ENCODE assay signal across 35 cellular contexts in the genomic region with DNA sequence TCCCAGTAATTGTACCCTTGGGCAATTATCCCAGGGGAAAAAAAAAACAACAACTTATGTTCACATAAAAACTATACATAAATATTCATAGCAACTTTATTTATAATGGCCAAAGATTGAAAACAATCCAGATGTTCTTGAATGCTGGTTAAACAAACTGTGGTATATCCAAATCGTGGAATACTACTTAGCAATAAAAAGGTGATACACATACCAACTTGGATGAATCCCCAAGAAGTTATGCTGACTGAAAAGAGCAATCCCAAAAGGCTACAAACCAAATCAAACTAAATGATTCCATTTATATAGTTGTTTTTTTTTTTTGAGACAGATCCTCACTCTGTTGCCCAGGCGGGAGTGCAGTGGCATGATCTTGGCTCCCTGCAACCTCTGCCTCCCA.
A peak's percentile ranks its signal among the peaks of the same experiment; 100 is the strongest.
DNase-seq lines count a peak whose midpoint lies in the region; ATAC-seq, FAIRE-seq and TF ChIP-seq lines count a peak whose summit lies in the region.
"Had no signal": no experiment of that assay in that cellular context is flagged by ENCODE, and none has a peak within 500 bp of the region (broad histone marks: within the 10 kb centered on the region; RNA-seq: fewer than 3 reads in every experiment).

No MANE protein-coding gene starts in this region.

- no peaks in the 10 kb centered on the region for H3F3A ChIP-seq in SK-N-SH (replicated peaks; ENCODE audit: insufficient read depth)

- TF ChIP-seq CTCF in SK-N-SH (IDR thresholded peaks at IDR 0.05) (no peak), HEK293 (tag by site-specific recombination; IDR thresholded peaks at IDR 0.05) (no peak), K562 (IDR thresholded peaks at IDR 0.05 in 2 of 3, conservative IDR thresholded peaks at IDR 0.05 in 1 of 3; ENCODE audit: insufficient read depth in 2 of 3, low read depth in 1 of 3, low read length in 3 of 3) (no peak), WTC11 (IDR thresholded peaks at IDR 0.05) (no peak)

- H3K9me2 ChIP-seq in SK-N-SH: no peaks in the 10 kb centered on the region

- POLR2A ChIA-PET in SK-N-SH (lab: Yijun Ruan, JAX): no interaction called here
- POLR2A ChIA-PET in HEK293 (lab: Yijun Ruan, JAX): no interaction called here
- POLR2A ChIA-PET in K562 (lab: Yijun Ruan, JAX): no interaction called here
- POLR2A ChIA-PET in WTC11 (lab: Charles Lee): no interaction called here

- H3K27me3 ChIP-seq in SK-N-SH (ENCODE audit: insufficient read depth) (no peaks in the 10 kb centered on the region), K562 (ENCODE audit: control insufficient read depth in 2 of 2, insufficient read depth in 2 of 2, low read length in 2 of 2) (no peaks in the 10 kb centered on the region)
- H3K27me3 ChIP-seq: BLaER1; BLaER1 treated with 17β-estradiol and CSF1 and Interleukin-3, amounts not matched to agents 10 nM and 100 nM had no signal

- no peaks in the 10 kb centered on the region for H3K27me3 Mint-ChIP-seq in WTC11 (ENCODE audit: low read depth)
- H3K27me3 Mint-ChIP-seq: B cell; CD4-positive, CD25-positive, alpha-beta regulatory T cell had no signal

- H3K4me2 ChIP-seq in SK-N-SH (no peak overlapping the region), K562 (ENCODE audit: insufficient read depth, low read length) (no peak overlapping the region)
- H3K4me2 ChIP-seq: A549; BLaER1; BLaER1 treated with 17β-estradiol and CSF1 and Interleukin-3, amounts not matched to agents 10 nM and 100 nM had no signal

- TF ChIP-seq EP300 in SK-N-SH (IDR thresholded peaks at IDR 0.05; ENCODE audit: borderline replicate concordance in 1 of 2, low read depth in 1 of 2, low read length in 1 of 2): no peak
- TF ChIP-seq EP300 in K562 (IDR thresholded peaks at IDR 0.05; ENCODE audit: low read length): no peak

- H3K4me1 ChIP-seq in SK-N-SH (ENCODE audit: control insufficient read depth in 1 of 2, insufficient read depth in 2 of 2, low read depth in 1 of 2, low read length in 1 of 2) (no peaks in the 10 kb centered on the region), HEK293 (ENCODE audit: control insufficient read depth, insufficient read depth, low read length) (no peaks in the 10 kb centered on the region), K562 (replicated peaks in 1 of 2; ENCODE audit: control insufficient read depth in 2 of 2, insufficient read depth in 2 of 2, low read length in 2 of 2) (peaks cover 5 to 19% of the 10 kb centered on the region in 2 experiments; a peak in 2 of 5 replicates)
- H3K4me1 ChIP-seq: BE2C, Caco-2 had no signal

- H3K79me2 ChIP-seq in SK-N-SH (ENCODE audit: insufficient read depth): no peaks in the 10 kb centered on the region
- no peaks in the 10 kb centered on the region for H3K79me2 ChIP-seq in K562 (ENCODE audit: control insufficient read depth, insufficient read depth, low read length)

- WGBS in SK-N-SH (ENCODE audit: low lambda C conversion rate): 49% methylated on average over 2 of the region's 2 CpGs
- 70% methylated on average over 2 of the region's 2 CpGs for WGBS in K562 (ENCODE audit: insufficient coverage, low coverage, missing lambda C conversion rate)

- H3K9me3 ChIP-seq in SK-N-SH (no peaks in the 10 kb centered on the region), HEK293 (ENCODE audit: control insufficient read depth, insufficient read depth, low read depth, low read length) (no peaks in the 10 kb centered on the region), K562 (replicated peaks; ENCODE audit: control insufficient read depth, insufficient read depth, low read depth, low read length) (0 out of 2 replicates have a peak, but pooled peaks cover 2% of the 10 kb centered on the region)
- H3K9me3 ChIP-seq: BE2C, Caco-2 had no signal

- in situ Hi-C loops in K562 (cut with MboI): no loop called here

- H3K36me3 ChIP-seq in SK-N-SH (replicated peaks in 1 of 2; ENCODE audit: control insufficient read depth in 1 of 2, insufficient read depth in 2 of 2, low read length in 1 of 2) (no peaks in the 10 kb centered on the region), HEK293 (ENCODE audit: control insufficient read depth in 2 of 2, insufficient read depth in 1 of 2, low read length in 2 of 2) (no peaks in the 10 kb centered on the region), K562 (ENCODE audit: control insufficient read depth, insufficient read depth, low read length) (no peaks in the 10 kb centered on the region)
- H3K36me3 ChIP-seq: BE2C; BLaER1; BLaER1 treated with 17β-estradiol and CSF1 and Interleukin-3, amounts not matched to agents 10 nM and 100 nM had no signal

- no peak overlapping the region for H3K27ac Mint-ChIP-seq in WTC11
- H3K27ac Mint-ChIP-seq: B cell; CD14-positive monocyte; CD4-positive, alpha-beta memory T cell; CD4-positive, alpha-beta T cell; CD4-positive, CD25-positive, alpha-beta regulatory T cell; CD8-positive, alpha-beta memory T cell; CD8-positive, alpha-beta T cell had no signal

- H2AFZ ChIP-seq in SK-N-SH (ENCODE audit: low read depth) (no peak overlapping the region), K562 (ENCODE audit: low read depth, low read length) (no peak overlapping the region)

- no TSS peak for BruUV-seq in K562 (replicated peaks; lab: Mats Ljungman, UMichigan)

- peaks cover 32% of the 10 kb centered on the region for H3K9me3 Mint-ChIP-seq in WTC11

- H3K36me3 Mint-ChIP-seq in WTC11: peaks cover 21% of the 10 kb centered on the region
- H3K36me3 Mint-ChIP-seq: CD14-positive monocyte; CD4-positive, alpha-beta memory T cell; CD4-positive, CD25-positive, alpha-beta regulatory T cell; CD8-positive, alpha-beta memory T cell; CD8-positive, alpha-beta T cell had no signal

- no peak overlapping the region for H3K9ac ChIP-seq in SK-N-SH
- H3K9ac ChIP-seq in K562 (ENCODE audit: insufficient read depth in 1 of 2, low read depth in 2 of 2, low read length in 2 of 2): no peak overlapping the region
- H3K9ac ChIP-seq: BLaER1; BLaER1 treated with 17β-estradiol and CSF1 and Interleukin-3, amounts not matched to agents 10 nM and 100 nM had no signal

- FAIRE-seq in K562 (lab: Jason Lieb, UNC): no peak
- FAIRE-seq: A204.1, A549, D721Med had no signal

- H3K4me3 ChIP-seq in SK-N-SH (ENCODE audit: low read depth in 2 of 2, low read length in 1 of 2) (no peak overlapping the region), HEK293 (ENCODE audit: low read depth, low read length) (no peak overlapping the region), K562 (no peak overlapping the region)
- H3K4me3 ChIP-seq: A549; BLaER1; BLaER1 treated with 17β-estradiol and CSF1 and Interleukin-3, amounts not matched to agents 10 nM and 100 nM had no signal

- no peak for DNase-seq in SK-N-SH
- no peak for DNase-seq in K562 (ENCODE audit: extremely low read depth in 1 of 4, low spot score in 3 of 4)
- DNase-seq in WTC11 (ENCODE audit: low spot score): no peak
- DNase-seq: 8988T; ACHN; AML-193; BE2C; C1 segment of cervical spinal cord; Caco-2; Calu3; CD4-positive, alpha-beta memory T cell; CD4-positive, alpha-beta T cell; CD4-positive, CD25-positive, alpha-beta regulatory T cell; CD8-positive, alpha-beta memory T cell; CD8-positive, alpha-beta T cell; COR-L47; DMS 273 treated with DMSO at 0.1 percent for 48 hours; DMS153; DMS53; DMS79; DMS79 treated with DMSO at 0.1 percent for 48 hours; DND-41; EL had no signal

- TF ChIP-seq POLR2A in K562 (conservative IDR thresholded peaks at IDR 0.05): no peak

- H3K4me1 Mint-ChIP-seq in WTC11: no peaks in the 10 kb centered on the region
- H3K4me1 Mint-ChIP-seq: B cell; CD14-positive monocyte; CD4-positive, alpha-beta memory T cell; CD4-positive, CD25-positive, alpha-beta regulatory T cell; CD8-positive, alpha-beta memory T cell had no signal

- CTCF ChIA-PET in SK-N-SH (lab: Yijun Ruan, JAX): no interaction called here
- CTCF ChIA-PET in HEK293 (lab: Yijun Ruan, JAX): no interaction called here
- CTCF ChIA-PET in K562 (lab: Yijun Ruan, JAX; ENCODE audit: low intra/inter-chr PET ratio): no interaction called here
- CTCF ChIA-PET in WTC11 (lab: Charles Lee): no interaction called here

- H3K27ac ChIP-seq in SK-N-SH (ENCODE audit: low read depth in 2 of 2, low read length in 1 of 2): no peak overlapping the region
- H3K27ac ChIP-seq in HEK293 (ENCODE audit: extremely low read depth, low read depth, low read length): no peak overlapping the region
- H3K27ac ChIP-seq in K562 (ENCODE audit: extremely low read depth, low read depth, low read length): no peak overlapping the region
- H3K27ac ChIP-seq: 22Rv1; A549; BLaER1; BLaER1 treated with 17β-estradiol and CSF1 and Interleukin-3, amounts not matched to agents 10 nM and 100 nM; C4-2B had no signal

- no peak overlapping the region for H3K4me3 Mint-ChIP-seq in WTC11
- H3K4me3 Mint-ChIP-seq: B cell; CD14-positive monocyte; CD4-positive, alpha-beta memory T cell; CD4-positive, alpha-beta T cell; CD4-positive, CD25-positive, alpha-beta regulatory T cell; CD8-positive, alpha-beta memory T cell; CD8-positive, alpha-beta T cell had no signal

- no peaks in the 10 kb centered on the region for H3K9me1 ChIP-seq in K562 (ENCODE audit: control insufficient read depth, insufficient read depth, low read length)

- TF ChIP-seq RAD21 in SK-N-SH (IDR thresholded peaks at IDR 0.05; ENCODE audit: low read length): no peak
- no peak for TF ChIP-seq RAD21 in K562 (CRISPR knock-in tag; conservative IDR thresholded peaks at IDR 0.05 in 1 of 2, IDR thresholded peaks at IDR 0.05 in 1 of 2)

- ATAC-seq in SK-N-SH treated with all-trans-retinoic acid at 6 μM for 48 hours (no peak), K562 (no peak), WTC11 (no peak), HG03139 (IDR thresholded peaks at IDR 0.05; ENCODE audit: unreplicated experiment) (no peak)
- ATAC-seq: A549; CD8-positive, alpha-beta T cell had no signal

- no peaks in the 10 kb centered on the region for H4K20me1 ChIP-seq in SK-N-SH (ENCODE audit: insufficient read depth)
- H4K20me1 ChIP-seq in K562 (replicated peaks; ENCODE audit: control insufficient read depth, insufficient read depth, low read length): no peaks in the 10 kb centered on the region
- H4K20me1 ChIP-seq: BLaER1; BLaER1 treated with 17β-estradiol and CSF1 and Interleukin-3, amounts not matched to agents 10 nM and 100 nM had no signal

- intact Hi-C loops in K562 (cut with micrococcal nuclease): loop anchor here (10.0 kb wide), 1 partner anchor 96 kb away; no protein-coding TSS in a partner anchor

TF ChIP-seq in SK-N-SH, 30 proteins besides CTCF, POLR2A, EP300 and RAD21:
- no peak for TF ChIP-seq TAF1 (IDR thresholded peaks at IDR 0.05; ENCODE audit: borderline replicate concordance, low read depth, low read length)
- no peak for TF ChIP-seq JUND (IDR thresholded peaks at IDR 0.05)
- TF ChIP-seq TCF12 (IDR thresholded peaks at IDR 0.05): no peak

TF ChIP-seq in HEK293, 187 proteins besides CTCF, POLR2A, EP300 and RAD21:
- TF ChIP-seq TCF7L2 (IDR thresholded peaks at IDR 0.05; ENCODE audit: borderline replicate concordance, low read depth, low read length) (no peak), ZNF146 (tag by site-specific recombination; IDR thresholded peaks at IDR 0.05) (0 out of 2 replicates have a peak, but pooled peaks have one; percentile 30)

TF ChIP-seq in K562, 482 proteins besides CTCF, POLR2A, EP300 and RAD21 (continues in another document):
- TF ChIP-seq LEF1 (IDR thresholded peaks at IDR 0.05) (no peak), ZNF445 (CRISPR knock-in tag; IDR thresholded peaks at IDR 0.05; ENCODE audit: low read depth) (no peak)
